1 cellular context compared by ENCODE assay signal in the genomic region with DNA sequence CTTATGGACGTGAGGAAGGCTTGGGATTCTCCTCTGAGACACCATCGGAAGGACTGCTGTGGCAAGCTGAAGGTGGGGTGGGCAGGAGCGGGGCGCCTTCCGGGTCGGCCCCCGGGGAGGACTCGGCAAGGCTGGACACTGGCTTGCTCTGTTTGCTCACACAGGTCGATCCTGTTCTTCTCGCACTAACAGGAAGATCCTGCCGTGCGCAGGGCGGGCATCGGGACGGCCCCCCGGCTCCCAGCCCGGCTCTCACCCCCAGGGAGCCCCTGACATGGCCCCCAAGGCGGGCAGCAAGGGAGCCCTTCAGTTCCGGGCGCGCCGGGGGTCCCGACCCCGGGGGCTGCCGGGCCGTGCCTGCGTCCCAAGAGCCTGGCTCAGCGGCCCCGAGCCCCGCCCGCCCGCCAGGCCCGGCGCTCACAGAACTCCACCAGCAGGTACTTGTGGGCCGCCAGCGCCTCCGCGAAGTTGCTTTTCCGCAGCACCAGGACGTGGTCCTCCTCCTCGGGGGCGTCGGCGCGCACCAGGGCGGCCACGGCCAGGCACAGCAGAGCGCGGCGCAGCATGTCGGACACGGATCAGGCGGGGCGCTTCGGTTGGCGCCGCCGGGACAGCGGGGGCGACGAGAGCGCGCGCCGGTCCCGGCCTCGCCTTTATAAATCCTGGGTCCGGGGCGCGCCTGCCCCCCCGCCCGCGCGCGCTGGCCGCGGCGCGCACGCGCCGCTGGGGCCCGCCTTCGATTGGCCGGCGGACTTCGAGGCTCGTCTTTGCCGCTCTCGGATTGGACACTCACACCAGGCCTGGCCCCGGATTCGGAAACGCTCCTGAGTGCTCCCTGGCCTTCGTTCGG.
A peak's percentile ranks its signal among the peaks of the same experiment; 100 is the strongest.
TF ChIP-seq lines count a peak whose summit lies in the region.

TSS of gene P4HB (minus strand) at position 630 of the 850 bp plus-strand sequence. CDS start at position 566, 64 bp downstream.

TF ChIP-seq in K562, 482 proteins besides CTCF, POLR2A, EP300 and RAD21 (continued from another document and continues in another):
- TF ChIP-seq, protein P1, sequence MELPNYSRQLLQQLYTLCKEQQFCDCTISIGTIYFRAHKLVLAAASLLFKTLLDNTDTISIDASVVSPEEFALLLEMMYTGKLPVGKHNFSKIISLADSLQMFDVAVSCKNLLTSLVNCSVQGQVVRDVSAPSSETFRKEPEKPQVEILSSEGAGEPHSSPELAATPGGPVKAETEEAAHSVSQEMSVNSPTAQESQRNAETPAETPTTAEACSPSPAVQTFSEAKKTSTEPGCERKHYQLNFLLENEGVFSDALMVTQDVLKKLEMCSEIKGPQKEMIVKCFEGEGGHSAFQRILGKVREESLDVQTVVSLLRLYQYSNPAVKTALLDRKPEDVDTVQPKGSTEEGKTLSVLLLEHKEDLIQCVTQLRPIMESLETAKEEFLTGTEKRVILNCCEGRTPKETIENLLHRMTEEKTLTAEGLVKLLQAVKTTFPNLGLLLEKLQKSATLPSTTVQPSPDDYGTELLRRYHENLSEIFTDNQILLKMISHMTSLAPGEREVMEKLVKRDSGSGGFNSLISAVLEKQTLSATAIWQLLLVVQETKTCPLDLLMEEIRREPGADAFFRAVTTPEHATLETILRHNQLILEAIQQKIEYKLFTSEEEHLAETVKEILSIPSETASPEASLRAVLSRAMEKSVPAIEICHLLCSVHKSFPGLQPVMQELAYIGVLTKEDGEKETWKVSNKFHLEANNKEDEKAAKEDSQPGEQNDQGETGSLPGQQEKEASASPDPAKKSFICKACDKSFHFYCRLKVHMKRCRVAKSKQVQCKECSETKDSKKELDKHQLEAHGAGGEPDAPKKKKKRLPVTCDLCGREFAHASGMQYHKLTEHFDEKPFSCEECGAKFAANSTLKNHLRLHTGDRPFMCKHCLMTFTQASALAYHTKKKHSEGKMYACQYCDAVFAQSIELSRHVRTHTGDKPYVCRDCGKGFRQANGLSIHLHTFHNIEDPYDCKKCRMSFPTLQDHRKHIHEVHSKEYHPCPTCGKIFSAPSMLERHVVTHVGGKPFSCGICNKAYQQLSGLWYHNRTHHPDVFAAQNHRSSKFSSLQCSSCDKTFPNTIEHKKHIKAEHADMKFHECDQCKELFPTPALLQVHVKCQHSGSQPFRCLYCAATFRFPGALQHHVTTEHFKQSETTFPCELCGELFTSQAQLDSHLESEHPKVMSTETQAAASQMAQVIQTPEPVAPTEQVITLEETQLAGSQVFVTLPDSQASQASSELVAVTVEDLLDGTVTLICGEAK (IDR thresholded peaks at IDR 0.05): peak; percentile 53; the same call in 1 of the 2 replicates
- TF ChIP-seq, protein P1 (CRISPR knock-in tag; IDR thresholded peaks at IDR 0.05): no peak
- TF ChIP-seq YBX1 (IDR thresholded peaks at IDR 0.05): no peak
- TF ChIP-seq TBP (optimal IDR thresholded peaks at IDR 0.05; ENCODE audit: low read depth, low read length): peak; percentile 93
- no peak for TF ChIP-seq ZBTB5 (IDR thresholded peaks at IDR 0.05)
- peak; percentile 83 for TF ChIP-seq FUS (optimal IDR thresholded peaks at IDR 0.05; ENCODE audit: low read depth, low read length)
- TF ChIP-seq ZNF740 (CRISPR knock-in tag; IDR thresholded peaks at IDR 0.05): 0 out of 2 replicates have a peak, but pooled peaks have one; percentile 24
- TF ChIP-seq ZNF740 (tag; IDR thresholded peaks at IDR 0.05): peak in 1 of 2 experiments; percentile 73; a peak in 2 of 4 replicates
- TF ChIP-seq ZNF239 (CRISPR knock-in tag; IDR thresholded peaks at IDR 0.05): 0 out of 2 replicates have a peak, but pooled peaks have one; percentile 27
- no peak for TF ChIP-seq EWSR1 (IDR thresholded peaks at IDR 0.05; ENCODE audit: borderline replicate concordance, low read depth, partially characterized antibody)
- no peak for TF ChIP-seq TSC22D4 (tag; IDR thresholded peaks at IDR 0.05)
- no peak for TF ChIP-seq RERE (CRISPR knock-in tag; IDR thresholded peaks at IDR 0.05; ENCODE audit: borderline replicate concordance)
- TF ChIP-seq ZFP36 (IDR thresholded peaks at IDR 0.05; ENCODE audit: low read depth, low read length, partially characterized antibody): no peak
- TF ChIP-seq ZFPM2 (CRISPR knock-in tag; IDR thresholded peaks at IDR 0.05): no peak
- no peak for TF ChIP-seq ID3 (CRISPR knock-in tag; IDR thresholded peaks at IDR 0.05)
- TF ChIP-seq ID3 (tag; IDR thresholded peaks at IDR 0.05): peak; percentile 73; the same call in 1 of the 2 replicates
- no peak for TF ChIP-seq ZSCAN32 (CRISPR knock-in tag; IDR thresholded peaks at IDR 0.05)
- TF ChIP-seq RBM14 (IDR thresholded peaks at IDR 0.05; ENCODE audit: borderline replicate concordance, insufficient read depth, low read depth, low read length): no peak
- no peak for TF ChIP-seq ZEB2 (IDR thresholded peaks at IDR 0.05)
- TF ChIP-seq, protein P2, sequence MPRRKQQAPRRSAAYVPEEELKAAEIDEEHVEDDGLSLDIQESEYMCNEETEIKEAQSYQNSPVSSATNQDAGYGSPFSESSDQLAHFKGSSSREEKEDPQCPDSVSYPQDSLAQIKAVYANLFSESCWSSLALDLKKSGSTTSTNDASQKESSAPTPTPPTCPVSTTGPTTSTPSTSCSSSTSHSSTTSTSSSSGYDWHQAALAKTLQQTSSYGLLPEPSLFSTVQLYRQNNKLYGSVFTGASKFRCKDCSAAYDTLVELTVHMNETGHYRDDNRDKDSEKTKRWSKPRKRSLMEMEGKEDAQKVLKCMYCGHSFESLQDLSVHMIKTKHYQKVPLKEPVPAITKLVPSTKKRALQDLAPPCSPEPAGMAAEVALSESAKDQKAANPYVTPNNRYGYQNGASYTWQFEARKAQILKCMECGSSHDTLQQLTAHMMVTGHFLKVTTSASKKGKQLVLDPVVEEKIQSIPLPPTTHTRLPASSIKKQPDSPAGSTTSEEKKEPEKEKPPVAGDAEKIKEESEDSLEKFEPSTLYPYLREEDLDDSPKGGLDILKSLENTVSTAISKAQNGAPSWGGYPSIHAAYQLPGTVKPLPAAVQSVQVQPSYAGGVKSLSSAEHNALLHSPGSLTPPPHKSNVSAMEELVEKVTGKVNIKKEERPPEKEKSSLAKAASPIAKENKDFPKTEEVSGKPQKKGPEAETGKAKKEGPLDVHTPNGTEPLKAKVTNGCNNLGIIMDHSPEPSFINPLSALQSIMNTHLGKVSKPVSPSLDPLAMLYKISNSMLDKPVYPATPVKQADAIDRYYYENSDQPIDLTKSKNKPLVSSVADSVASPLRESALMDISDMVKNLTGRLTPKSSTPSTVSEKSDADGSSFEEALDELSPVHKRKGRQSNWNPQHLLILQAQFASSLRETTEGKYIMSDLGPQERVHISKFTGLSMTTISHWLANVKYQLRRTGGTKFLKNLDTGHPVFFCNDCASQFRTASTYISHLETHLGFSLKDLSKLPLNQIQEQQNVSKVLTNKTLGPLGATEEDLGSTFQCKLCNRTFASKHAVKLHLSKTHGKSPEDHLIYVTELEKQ (CRISPR knock-in tag; IDR thresholded peaks at IDR 0.05): no peak
- peak; percentile 63 for TF ChIP-seq SAP30 (IDR thresholded peaks at IDR 0.05; ENCODE audit: borderline replicate concordance, insufficient read depth, low read depth, low read length, poor library complexity, severe bottlenecking)
- TF ChIP-seq STAT5A (IDR thresholded peaks at IDR 0.05; ENCODE audit: borderline replicate concordance, low read length): no peak
- TF ChIP-seq RNF2 (IDR thresholded peaks at IDR 0.05): 0 out of 2 replicates have a peak, but pooled peaks have one; percentile 7
- no peak for TF ChIP-seq CC2D1A (IDR thresholded peaks at IDR 0.05)
- no peak for TF ChIP-seq ZNF445 (CRISPR knock-in tag; IDR thresholded peaks at IDR 0.05; ENCODE audit: low read depth)
